Comparison of ENCODE assay signal across 9 cellular contexts in genomic region chr19:48480151-48480475, GRCh38. TPM values are rescaled to one million over a fixed set of nuclear protein-coding genes. Genes with fewer than 3 reads are reported as not detected.
DNase-seq lines count a peak whose midpoint lies in the region; ATAC-seq and TF ChIP-seq lines count a peak whose summit lies in the region.
"Had no signal": no experiment of that assay in that cellular context is flagged by ENCODE, and none has a peak within 500 bp of the region (broad histone marks: within the 10 kb centered on the region; RNA-seq: fewer than 3 reads in every experiment).

No MANE protein-coding gene starts in this region.

- H3K14ac ChIP-seq in neuronal stem cell (ENCODE audit: low read length): no peak overlapping the region

- H3K27ac Mint-ChIP-seq in activated CD4-positive, alpha-beta memory T cell treated with anti-CD3 and anti-CD28 coated beads, Interleukin-2, amount 10 ng/mL, durations not matched to agents 7 days and 5 days: no peak overlapping the region

- WGBS in neuronal stem cell (ENCODE audit: extremely low coverage in 2 of 2, insufficient read length in 2 of 2, insufficient replicate concordance in 1 of 2), 2 donors: no CpG with 5 or more reads among the region's 23 CpGs

- no peak overlapping the region for H4K91ac ChIP-seq in neuronal stem cell (ENCODE audit: low read depth, low read length, poor library complexity)

- H3K23ac ChIP-seq in neuronal stem cell (ENCODE audit: low read depth, low read length, poor library complexity): no peak overlapping the region

- no peaks in the 10 kb centered on the region for H3K27me3 Mint-ChIP-seq in activated CD4-positive, alpha-beta memory T cell treated with anti-CD3 and anti-CD28 coated beads, Interleukin-2, amount 10 ng/mL, durations not matched to agents 7 days and 5 days

- H3K27me3 ChIP-seq in BJ (ENCODE audit: control insufficient read depth, insufficient read depth, low read length) (no peaks in the 10 kb centered on the region), neuronal stem cell (ENCODE audit: control insufficient read depth in 3 of 3, insufficient read depth in 3 of 3, low read depth in 1 of 3, low read length in 3 of 3) (no peaks in the 10 kb centered on the region)

- no peak overlapping the region for H3K4me2 ChIP-seq in neuronal stem cell (ENCODE audit: insufficient read depth, low read length, poor library complexity, severe bottlenecking)

- no peak overlapping the region for H3K9ac ChIP-seq in neuronal stem cell (ENCODE audit: low read depth, low read length, poor library complexity)

- H3K4me1 Mint-ChIP-seq in activated CD4-positive, alpha-beta memory T cell treated with anti-CD3 and anti-CD28 coated beads, Interleukin-2, amount 10 ng/mL, durations not matched to agents 7 days and 5 days: peaks cover 26% of the 10 kb centered on the region

- no peaks in the 10 kb centered on the region for H3K9me3 Mint-ChIP-seq in activated CD4-positive, alpha-beta memory T cell treated with anti-CD3 and anti-CD28 coated beads, Interleukin-2, amount 10 ng/mL, durations not matched to agents 7 days and 5 days

- H3K27ac ChIP-seq in neuronal stem cell (replicated peaks; ENCODE audit: low read length): no peak overlapping the region

- H3K4me3 ChIP-seq in BJ (ENCODE audit: low read depth, low read length) (peak overlapping the region; percentile 40), fibroblast of mammary gland (ENCODE audit: control insufficient read depth, low read depth, low read length) (peak overlapping the region; percentile 38), neuronal stem cell (ENCODE audit: low read length in 2 of 2) (no peak overlapping the region)

- H4K8ac ChIP-seq in neuronal stem cell (ENCODE audit: low read depth, low read length): peak overlapping the region; percentile 4

- H2AK5ac ChIP-seq in neuronal stem cell (ENCODE audit: low read depth, low read length): peak overlapping the region; percentile 33

- H2BK5ac ChIP-seq in neuronal stem cell (ENCODE audit: low read length): peak overlapping the region; percentile 22

- H3K79me1 ChIP-seq in neuronal stem cell (ENCODE audit: low read depth, low read length): peaks cover 3% of the 10 kb centered on the region

- CTCF ChIA-PET in BJ (lab: Yijun Ruan, JAX): interaction anchor here (1.0 to 3.7 kb wide), 4 partner anchors 10 to 107 kb away, joined by 3 to 25 read pairs (median 6); partner anchors contain the start of gene KDELR1
- CTCF ChIA-PET in activated CD4-positive, alpha-beta memory T cell treated with anti-CD3 and anti-CD28 coated beads, Interleukin-2, amount 10 ng/mL, durations not matched to agents 7 days and 5 days (lab: Charles Lee): interaction anchor here (3.1 kb wide), 1 partner anchor 10 kb away, joined by 23 read pairs; no protein-coding TSS in a partner anchor

- H3K9me3 ChIP-seq in neuronal stem cell (replicated peaks in 1 of 2; ENCODE audit: control insufficient read depth in 2 of 2, insufficient read depth in 1 of 2, low read depth in 1 of 2, low read length in 2 of 2): no peaks in the 10 kb centered on the region

- DNase-seq in BJ (ENCODE audit: low read depth) (no peak), fibroblast of mammary gland (ENCODE audit: low read depth) (peak; percentile 28), neuronal stem cell (ENCODE audit: low spot score) (no peak), SKM-1 (lab: John Stamatoyannopoulos, UW; ENCODE audit: unreplicated experiment) (no peak), GOT3 (lab: John Stamatoyannopoulos, UW) (no peak)
- no peak for DNase-seq in activated CD4-positive, alpha-beta memory T cell treated with anti-CD3 and anti-CD28 coated beads, Interleukin-2, amount 10 ng/mL, durations not matched to agents 7 days and 5 days

- H3K36me3 ChIP-seq in BJ (ENCODE audit: control insufficient read depth, insufficient read depth, low read length) (peaks cover 22% of the 10 kb centered on the region), neuronal stem cell (replicated peaks in 1 of 2; ENCODE audit: control insufficient read depth in 2 of 2, insufficient read depth in 2 of 2, low read length in 2 of 2) (peaks cover 43 to 81% of the 10 kb centered on the region in 2 donors)

- peak overlapping the region; percentile 61 for H3K4me3 Mint-ChIP-seq in activated CD4-positive, alpha-beta memory T cell treated with anti-CD3 and anti-CD28 coated beads, Interleukin-2, amount 10 ng/mL, durations not matched to agents 7 days and 5 days

- H3K4me1 ChIP-seq in neuronal stem cell (ENCODE audit: control insufficient read depth in 2 of 2, insufficient read depth in 1 of 2, low read depth in 1 of 2, low read length in 2 of 2): no peaks in the 10 kb centered on the region

- no peak overlapping the region for H3K18ac ChIP-seq in neuronal stem cell (ENCODE audit: low read length)

- H2BK15ac ChIP-seq in neuronal stem cell (ENCODE audit: low read length): no peak overlapping the region

- no peak overlapping the region for H3K4ac ChIP-seq in neuronal stem cell (ENCODE audit: low read length)

- POLR2A ChIA-PET in BJ (lab: Charles Lee): no interaction called here
- POLR2A ChIA-PET in activated CD4-positive, alpha-beta memory T cell treated with anti-CD3 and anti-CD28 coated beads, Interleukin-2, amount 10 ng/mL, durations not matched to agents 7 days and 5 days (lab: Charles Lee): interaction anchor here (1.7 to 2.2 kb wide), 3 partner anchors 9 to 14 kb away, joined by 5 to 11 read pairs (median 6); no protein-coding TSS in a partner anchor

- ATAC-seq in GM18867 (IDR thresholded peaks at IDR 0.05; ENCODE audit: unreplicated experiment): no peak
- no peak for ATAC-seq in GM19328 (IDR thresholded peaks at IDR 0.05; ENCODE audit: unreplicated experiment)

- no peak overlapping the region for H2BK12ac ChIP-seq in neuronal stem cell (ENCODE audit: low read length)

- peaks cover 19% of the 10 kb centered on the region for H3K36me3 Mint-ChIP-seq in activated CD4-positive, alpha-beta memory T cell treated with anti-CD3 and anti-CD28 coated beads, Interleukin-2, amount 10 ng/mL, durations not matched to agents 7 days and 5 days (ENCODE audit: low read depth)

- no peak for TF ChIP-seq CTCF in BJ (IDR thresholded peaks at IDR 0.05; ENCODE audit: insufficient read depth, low read depth, low read length)
- no peak for TF ChIP-seq CTCF in fibroblast of mammary gland (conservative IDR thresholded peaks at IDR 0.05; ENCODE audit: control insufficient read depth, insufficient read depth, low read depth, low read length)

- H2AFZ ChIP-seq in neuronal stem cell (ENCODE audit: low read length): no peak overlapping the region

- no peak overlapping the region for H2BK120ac ChIP-seq in neuronal stem cell (ENCODE audit: low read depth, low read length)

RNA-seq across cellular contexts. Expression of gene CYTH2, which starts 10.9 kb away (rescaled TPM):
- polyA plus RNA-seq in BJ (2011; rRNA removed): 40.5 and 65.8 TPM in 2 replicates
- 44.4 and 56.7 TPM in 2 replicates for polyA minus RNA-seq in BJ (2011; rRNA and poly(A)+ RNA removed)
- total RNA-seq in activated CD4-positive, alpha-beta memory T cell treated with anti-CD3 and anti-CD28 coated beads, Interleukin-2, amount 10 ng/mL, durations not matched to agents 7 days and 5 days: 10 to 100 TPM; 53.2 to 55.3 TPM
- polyA plus RNA-seq in neuronal stem cell (2013, experiment 1 of 2): 67.8 TPM
- 64.1 TPM for polyA plus RNA-seq in neuronal stem cell (2013, experiment 2 of 2)

RNA-seq across cellular contexts. Expression of gene KCNJ14, which starts 24.7 kb away (rescaled TPM):
- polyA plus RNA-seq in BJ (2011; rRNA removed): 0.31 and 0.34 TPM in 2 replicates
- 0.28 and 0.46 TPM in 2 replicates for polyA minus RNA-seq in BJ (2011; rRNA and poly(A)+ RNA removed)
- total RNA-seq in activated CD4-positive, alpha-beta memory T cell treated with anti-CD3 and anti-CD28 coated beads, Interleukin-2, amount 10 ng/mL, durations not matched to agents 7 days and 5 days: under 1 TPM; 0.73 to 0.86 TPM
- polyA plus RNA-seq in neuronal stem cell (2013, experiment 1 of 2): 0.52 TPM
- polyA plus RNA-seq in neuronal stem cell (2013, experiment 2 of 2): 0.69 TPM

RNA-seq across cellular contexts. Expression of gene LMTK3, which starts 31.5 kb away (rescaled TPM):
- 0.04 TPM in 1 of 2 replicates, not detected in the other for polyA plus RNA-seq in BJ (2011; rRNA removed)
- polyA minus RNA-seq in BJ (2011; rRNA and poly(A)+ RNA removed): 0.05 TPM in 1 of 2 replicates, not detected in the other
- 1 to 10 TPM; 3.8 to 5.4 TPM for total RNA-seq in activated CD4-positive, alpha-beta memory T cell treated with anti-CD3 and anti-CD28 coated beads, Interleukin-2, amount 10 ng/mL, durations not matched to agents 7 days and 5 days
- polyA plus RNA-seq in neuronal stem cell (2013, experiment 1 of 2): 7.9 TPM
- polyA plus RNA-seq in neuronal stem cell (2013, experiment 2 of 2): 7.5 TPM
- total RNA-seq: subcutaneous adipose tissue had no signal

RNA-seq across cellular contexts. Expression of gene GRWD1, which starts 34.3 kb away (rescaled TPM):
- 13.9 and 20.0 TPM in 2 replicates for polyA plus RNA-seq in BJ (2011; rRNA removed)
- 10.5 and 11.3 TPM in 2 replicates for polyA minus RNA-seq in BJ (2011; rRNA and poly(A)+ RNA removed)
- 10 to 100 TPM; 25.6 to 27.1 TPM for total RNA-seq in activated CD4-positive, alpha-beta memory T cell treated with anti-CD3 and anti-CD28 coated beads, Interleukin-2, amount 10 ng/mL, durations not matched to agents 7 days and 5 days
- polyA plus RNA-seq in neuronal stem cell (2013, experiment 1 of 2): 11.2 TPM
- polyA plus RNA-seq in neuronal stem cell (2013, experiment 2 of 2): 11.1 TPM

Comparison
In these comparisons a context has a peak if more than half of its experiments do, and no peak if none do; other contexts are left out.
1. H3K4me3 ChIP-seq: peak in BJ (single experiment) and fibroblast of mammary gland (single experiment); none in neuronal stem cell (0 of 2).